2 cellular contexts compared by ENCODE assay signal in the genomic region with DNA sequence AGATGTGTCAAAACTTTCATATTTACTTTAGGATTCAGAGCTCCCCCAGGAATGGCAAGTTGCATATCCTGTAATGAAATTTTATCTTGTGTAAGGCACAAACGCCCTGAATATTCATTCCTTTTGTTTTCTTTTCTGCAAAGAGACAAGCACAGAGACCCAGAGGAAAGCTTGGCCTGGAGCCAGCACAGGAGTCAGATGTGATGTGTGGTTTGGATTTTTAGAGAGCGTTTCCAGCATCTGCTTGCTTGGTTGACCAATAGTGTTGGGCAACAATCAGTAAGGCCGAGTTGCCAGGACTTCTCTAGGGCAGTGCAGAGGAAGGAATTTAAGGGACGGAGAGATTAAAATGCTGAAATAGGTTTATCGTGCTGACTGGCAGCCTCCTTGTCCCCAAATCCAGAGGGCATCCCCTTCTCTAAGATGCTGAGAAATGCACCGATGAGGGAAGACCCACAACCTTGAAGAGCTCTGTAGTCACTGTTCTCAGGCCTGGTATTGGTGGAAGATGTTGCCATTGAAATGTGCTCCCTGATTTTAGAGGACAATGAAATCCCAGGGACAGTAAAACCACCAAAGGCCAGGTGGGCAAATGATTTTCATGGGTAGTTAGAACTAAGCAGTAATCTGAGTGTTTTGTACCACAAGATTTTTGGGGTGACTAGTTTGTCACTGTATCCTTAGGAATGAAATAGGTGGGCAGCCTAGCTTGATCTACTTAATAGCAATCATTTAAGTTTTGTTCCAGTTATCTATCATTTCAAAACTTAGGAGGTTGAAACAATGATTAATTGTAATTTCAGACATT.
TF ChIP-seq lines count a peak whose summit lies in the region.

No MANE protein-coding gene starts in this region.

TF ChIP-seq in H1, 55 proteins besides CTCF, POLR2A, EP300 and RAD21 (continued from another document):
- TF ChIP-seq, protein P1, sequence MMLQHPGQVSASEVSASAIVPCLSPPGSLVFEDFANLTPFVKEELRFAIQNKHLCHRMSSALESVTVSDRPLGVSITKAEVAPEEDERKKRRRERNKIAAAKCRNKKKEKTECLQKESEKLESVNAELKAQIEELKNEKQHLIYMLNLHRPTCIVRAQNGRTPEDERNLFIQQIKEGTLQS (IDR thresholded peaks at IDR 0.05; ENCODE audit: insufficient read depth, low read depth, low read length), result no peak
- TF ChIP-seq SP2 (IDR thresholded peaks at IDR 0.05; ENCODE audit: low read length) (no peak), SAP30 (IDR thresholded peaks at IDR 0.05; ENCODE audit: insufficient read depth, insufficient replicate concordance, low read length) (no peak), JUND (IDR thresholded peaks at IDR 0.05; ENCODE audit: low read length) (no peak), RXRA (IDR thresholded peaks at IDR 0.05; ENCODE audit: insufficient read depth, low read depth, low read length) (no peak), CTBP2 (IDR thresholded peaks at IDR 0.05; ENCODE audit: borderline replicate concordance, insufficient read depth, insufficient read length, low read length) (no peak), YY1 (IDR thresholded peaks at IDR 0.05; ENCODE audit: low read depth, low read length) (no peak), HDAC2 (IDR thresholded peaks at IDR 0.05; ENCODE audit: borderline replicate concordance in 1 of 2, low read depth in 2 of 2, low read length in 2 of 2) (no peak), POU5F1 (IDR thresholded peaks at IDR 0.05; ENCODE audit: low read depth, low read length) (no peak), RFX5 (IDR thresholded peaks at IDR 0.05; ENCODE audit: borderline replicate concordance, low read depth, low read length) (no peak), SP4 (IDR thresholded peaks at IDR 0.05; ENCODE audit: low read length) (no peak)
- TF ChIP-seq, protein P2, sequence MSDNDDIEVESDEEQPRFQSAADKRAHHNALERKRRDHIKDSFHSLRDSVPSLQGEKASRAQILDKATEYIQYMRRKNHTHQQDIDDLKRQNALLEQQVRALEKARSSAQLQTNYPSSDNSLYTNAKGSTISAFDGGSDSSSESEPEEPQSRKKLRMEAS (IDR thresholded peaks at IDR 0.05), result no peak

TF ChIP-seq in WTC11, 78 proteins besides CTCF, POLR2A, EP300 and RAD21:
- TF ChIP-seq, protein P3, sequence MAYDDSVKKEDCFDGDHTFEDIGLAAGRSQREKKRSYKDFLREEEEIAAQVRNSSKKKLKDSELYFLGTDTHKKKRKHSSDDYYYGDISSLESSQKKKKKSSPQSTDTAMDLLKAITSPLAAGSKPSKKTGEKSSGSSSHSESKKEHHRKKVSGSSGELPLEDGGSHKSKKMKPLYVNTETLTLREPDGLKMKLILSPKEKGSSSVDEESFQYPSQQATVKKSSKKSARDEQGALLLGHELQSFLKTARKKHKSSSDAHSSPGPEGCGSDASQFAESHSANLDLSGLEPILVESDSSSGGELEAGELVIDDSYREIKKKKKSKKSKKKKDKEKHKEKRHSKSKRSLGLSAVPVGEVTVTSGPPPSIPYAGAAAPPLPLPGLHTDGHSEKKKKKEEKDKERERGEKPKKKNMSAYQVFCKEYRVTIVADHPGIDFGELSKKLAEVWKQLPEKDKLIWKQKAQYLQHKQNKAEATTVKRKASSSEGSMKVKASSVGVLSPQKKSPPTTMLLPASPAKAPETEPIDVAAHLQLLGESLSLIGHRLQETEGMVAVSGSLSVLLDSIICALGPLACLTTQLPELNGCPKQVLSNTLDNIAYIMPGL (CRISPR knock-in tag; IDR thresholded peaks at IDR 0.05), result no peak
- no peak for TF ChIP-seq IRF2 (CRISPR knock-in tag; IDR thresholded peaks at IDR 0.05; ENCODE audit: borderline replicate concordance, low read depth)
- no peak for TF ChIP-seq ELF4 (CRISPR knock-in tag; IDR thresholded peaks at IDR 0.05; ENCODE audit: low read depth)
- no peak for TF ChIP-seq CBFB (CRISPR knock-in tag; IDR thresholded peaks at IDR 0.05; ENCODE audit: low read depth)
- TF ChIP-seq FOXK1 (CRISPR knock-in tag; IDR thresholded peaks at IDR 0.05), result no peak
- TF ChIP-seq, protein P2 (CRISPR knock-in tag; IDR thresholded peaks at IDR 0.05), result no peak
